ENCODE assay signal across 11 cellular contexts in the genomic region with DNA sequence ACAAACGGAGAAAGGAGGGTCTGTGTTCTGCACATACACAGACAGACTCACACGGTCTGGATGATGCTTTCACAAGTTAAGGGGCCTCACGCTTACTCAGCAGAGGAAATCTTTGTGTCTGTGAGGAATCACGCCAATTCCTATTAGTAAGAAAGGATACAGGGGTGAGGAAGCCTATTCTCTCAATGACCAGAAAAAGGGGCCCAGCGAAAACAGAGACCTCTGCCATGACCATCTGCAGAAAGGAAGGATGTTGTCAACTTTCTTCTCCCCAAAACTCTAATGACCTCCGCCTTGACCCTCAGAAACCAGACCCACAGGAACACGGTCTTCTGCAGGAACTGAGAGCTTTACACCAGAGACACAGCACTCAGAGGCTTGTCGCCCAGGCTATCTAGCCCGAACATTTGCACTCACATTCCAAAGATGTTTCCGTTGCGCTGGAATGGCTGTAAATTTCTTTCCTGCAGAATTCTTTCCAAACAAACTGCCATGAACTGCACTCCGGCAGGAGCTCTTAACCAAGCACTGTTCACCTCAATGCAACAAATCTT.
DNase-seq lines count a peak whose midpoint lies in the region; ATAC-seq, FAIRE-seq and TF ChIP-seq lines count a peak whose summit lies in the region.
"Had no signal": no experiment of that assay in that cellular context is flagged by ENCODE, and none has a peak within 500 bp of the region (broad histone marks: within the 10 kb centered on the region; RNA-seq: fewer than 3 reads in every experiment).

No MANE protein-coding gene starts in this region.

- POLR2A ChIA-PET in A549 (lab: Yijun Ruan, JAX), result no interaction called here

- FAIRE-seq in A549 (lab: Jason Lieb, UNC), result no peak

- H3K4me2 ChIP-seq in A549, result peak overlapping the region; percentile 56
- H3K4me2 ChIP-seq: KMS-11 had no signal

- peak in 1 of 2 experiments; percentile 42; a peak in 2 of 6 replicates for ATAC-seq in A549

- peak in 1 of 2 experiments; percentile 5 for DNase-seq in A549 (ENCODE audit: low read depth in 1 of 2, low spot score in 1 of 2)
- DNase-seq in SJCRH30, result peak; percentile 41 to 63
- DNase-seq in foreskin fibroblast, result peak; percentile 70 to 83
- no peak for DNase-seq in activated CD4-positive, CD25-positive, alpha-beta regulatory T cell treated with anti-CD3 and anti-CD28 coated beads, Interleukin-2, amount 50 U/mL, for 72 hours
- no peak for DNase-seq in HK-2 (ENCODE audit: unreplicated experiment)
- no peak for DNase-seq in DMS153 treated with DMSO at 0.1 percent for 48 hours (lab: John Stamatoyannopoulos, UW; ENCODE audit: unreplicated experiment)
- no peak for DNase-seq in occipital lobe (lab: John Stamatoyannopoulos, UW)
- DNase-seq: ACHN; effector CD8-positive, alpha-beta T cell had no signal

- CTCF ChIA-PET in A549 (lab: Yijun Ruan, JAX), result no interaction called here

- H3K4me3 ChIP-seq in A549 (no peak overlapping the region), SJCRH30 (peak overlapping the region; percentile 55), foreskin fibroblast (ENCODE audit: low read depth in 1 of 2, low read length in 2 of 2) (peak overlapping the region; percentile 44 to 63), neuron (ENCODE audit: low read length) (peak overlapping the region; percentile 46)

- peak overlapping the region in 1 of 2 experiments; percentile 49; a peak in 2 of 6 replicates for H3K27ac ChIP-seq in A549
- H3K27ac ChIP-seq in SJCRH30, result peak overlapping the region; percentile 71
- H3K27ac ChIP-seq: KMS-11 had no signal

- TF ChIP-seq CTCF in A549 (IDR thresholded peaks at IDR 0.05) (no peak), foreskin fibroblast (IDR thresholded peaks at IDR 0.05; ENCODE audit: low read depth, low read length) (no peak)

- 56% methylated on average over 12 of the region's 12 CpGs for WGBS in A549 (ENCODE audit: missing lambda C conversion rate)

- H3K4me1 ChIP-seq in A549 (peaks cover 24% of the 10 kb centered on the region), SJCRH30 (peaks cover 25% of the 10 kb centered on the region), neuron (ENCODE audit: insufficient read depth, low read length) (peaks cover 31% of the 10 kb centered on the region)

- TF ChIP-seq RAD21 in A549 (conservative IDR thresholded peaks at IDR 0.05 in 1 of 2, IDR thresholded peaks at IDR 0.05 in 1 of 2), result no peak

- no peak overlapping the region for H2AFZ ChIP-seq in neuron (ENCODE audit: low read depth, low read length)

- H3K36me3 ChIP-seq in SJCRH30, result no peaks in the 10 kb centered on the region
- no peaks in the 10 kb centered on the region for H3K36me3 ChIP-seq in neuron (ENCODE audit: insufficient read depth, low read length)

- TF ChIP-seq POLR2A in A549 (IDR thresholded peaks at IDR 0.05; ENCODE audit: low read length), result no peak

- no peak for TF ChIP-seq EP300 in A549 (IDR thresholded peaks at IDR 0.05)

- H3K9me3 ChIP-seq in A549 (no peaks in the 10 kb centered on the region), SJCRH30 (replicated peaks) (no peaks in the 10 kb centered on the region), neuron (ENCODE audit: low read length) (peaks cover 2% of the 10 kb centered on the region)

- H3K27me3 ChIP-seq in SJCRH30, result no peaks in the 10 kb centered on the region
- no peaks in the 10 kb centered on the region for H3K27me3 ChIP-seq in neuron (ENCODE audit: insufficient read depth, low read length)

TF ChIP-seq in A549, 52 proteins besides CTCF, POLR2A, EP300 and RAD21:
- TF ChIP-seq, protein P1, sequence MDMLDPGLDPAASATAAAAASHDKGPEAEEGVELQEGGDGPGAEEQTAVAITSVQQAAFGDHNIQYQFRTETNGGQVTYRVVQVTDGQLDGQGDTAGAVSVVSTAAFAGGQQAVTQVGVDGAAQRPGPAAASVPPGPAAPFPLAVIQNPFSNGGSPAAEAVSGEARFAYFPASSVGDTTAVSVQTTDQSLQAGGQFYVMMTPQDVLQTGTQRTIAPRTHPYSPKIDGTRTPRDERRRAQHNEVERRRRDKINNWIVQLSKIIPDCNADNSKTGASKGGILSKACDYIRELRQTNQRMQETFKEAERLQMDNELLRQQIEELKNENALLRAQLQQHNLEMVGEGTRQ (IDR thresholded peaks at IDR 0.05), result no peak
- no peak for TF ChIP-seq TFCP2L1 (CRISPR knock-in tag; IDR thresholded peaks at IDR 0.05)

Comparison
In these comparisons a context has a peak if more than half of its experiments do, and no peak if none do; other contexts are left out.
1. DNase-seq: peak in SJCRH30 (2 of 2) and foreskin fibroblast (2 of 2); none in activated CD4-positive, CD25-positive, alpha-beta regulatory T cell treated with anti-CD3 and anti-CD28 coated beads, Interleukin-2, amount 50 U/mL, for 72 hours (single experiment), HK-2 (single experiment), DMS153 treated with DMSO at 0.1 percent for 48 hours (single experiment) and occipital lobe (single experiment).